In genomic region chr11:729492-730074, GRCh38 we compare ENCODE assay signal across 13 cellular contexts. TPM values are rescaled to one million over a fixed set of nuclear protein-coding genes. Genes with fewer than 3 reads are reported as not detected.
A peak's percentile ranks its signal among the peaks of the same experiment; 100 is the strongest.
DNase-seq lines count a peak whose midpoint lies in the region; ATAC-seq and TF ChIP-seq lines count a peak whose summit lies in the region.
"Had no signal": no experiment of that assay in that cellular context is flagged by ENCODE, and none has a peak within 500 bp of the region (broad histone marks: within the 10 kb centered on the region; RNA-seq: fewer than 3 reads in every experiment).

No MANE protein-coding gene starts in this region.

- H3K4me3 ChIP-seq in Panc1 (ENCODE audit: low read depth in 2 of 2, low read length in 2 of 2), result no peak overlapping the region
- no peak overlapping the region for H3K4me3 ChIP-seq in esophagus squamous epithelium
- H3K4me3 ChIP-seq: left ventricle myocardium inferior, pancreas, SJSA1 had no signal

- ATAC-seq in Panc1 (no peak), sciatic nerve (peak; percentile 49), natural killer cell (no peak)
- ATAC-seq: pancreas had no signal

- H3K27ac Mint-ChIP-seq in natural killer cell, result no peak overlapping the region
- H3K27ac Mint-ChIP-seq: stimulated activated naive CD8-positive, alpha-beta T cell treated with anti-CD3 and anti-CD28 coated beads, Interleukin-15, Interleukin-2, amounts not matched to agents 100 ng/mL and 50 ng/mL, for 24 hours had no signal

- WGBS in esophagus squamous epithelium, 2 donors, result 23 to 27% methylated on average over 3 to 5 of the region's 17 CpGs

- no peak for DNase-seq in Panc1 (ENCODE audit: low read depth, low spot score)
- no peak for DNase-seq in esophagus squamous epithelium (lab: John Stamatoyannopoulos, UW)
- peak; percentile 71 for DNase-seq in sciatic nerve (ENCODE audit: low spot score)
- no peak for DNase-seq in GM13976 (ENCODE audit: low spot score)
- no peak for DNase-seq in natural killer cell
- DNase-seq in NCI-H2029 (lab: John Stamatoyannopoulos, UW), result no peak
- DNase-seq: effector memory CD4-positive, alpha-beta T cell; left ventricle myocardium inferior; NCI-H1092 treated with DMSO at 0.1 percent for 48 hours; NCI-H526 treated with DMSO at 0.1 percent for 48 hours had no signal

- no peaks in the 10 kb centered on the region for H3K9me3 Mint-ChIP-seq in natural killer cell
- H3K9me3 Mint-ChIP-seq: stimulated activated naive CD8-positive, alpha-beta T cell treated with anti-CD3 and anti-CD28 coated beads, Interleukin-15, Interleukin-2, amounts not matched to agents 100 ng/mL and 50 ng/mL, for 24 hours had no signal

- CTCF ChIA-PET in Panc1 (lab: Charles Lee), result interaction anchor here (0.6 kb wide), 1 partner anchor 319 kb away, joined by 6 read pairs; no protein-coding TSS in a partner anchor

- no peak overlapping the region for H3K4me3 Mint-ChIP-seq in natural killer cell
- H3K4me3 Mint-ChIP-seq: stimulated activated naive CD8-positive, alpha-beta T cell treated with anti-CD3 and anti-CD28 coated beads, Interleukin-15, Interleukin-2, amounts not matched to agents 100 ng/mL and 50 ng/mL, for 24 hours had no signal

- H3K4me1 ChIP-seq in Panc1 (ENCODE audit: control insufficient read depth, insufficient read depth, low read length) (peaks cover 36% of the 10 kb centered on the region), esophagus squamous epithelium (peaks cover 33 to 53% (median 45%) of the 10 kb centered on the region in 3 donors)
- H3K4me1 ChIP-seq: SJSA1 had no signal

- H3K27me3 Mint-ChIP-seq in natural killer cell (ENCODE audit: low read depth in 2 of 2), result peaks cover 0 to 3% of the 10 kb centered on the region in 2 donors

- intact Hi-C loops in Panc1 (cut with micrococcal nuclease; ENCODE audit: unreplicated experiment), result loop anchor here (10.0 kb wide), 1 partner anchor 175 kb away; no protein-coding TSS in a partner anchor
- intact Hi-C loops in esophagus squamous epithelium (cut with DNase I), result loop anchor here (10.0 kb wide), 1 partner anchor 65 kb away; no protein-coding TSS in a partner anchor
- intact Hi-C loops in sciatic nerve (cut with DNase I), result no loop called here
- intact Hi-C loops in natural killer cell (cut with micrococcal nuclease), result loop anchor here (10.0 kb wide), 2 partner anchors 75 to 115 kb away; partner anchors contain the start of gene IRF7

- H3K9me3 ChIP-seq in Panc1 (ENCODE audit: control insufficient read depth, insufficient read depth, low read depth, low read length), result no peaks in the 10 kb centered on the region
- no peaks in the 10 kb centered on the region for H3K9me3 ChIP-seq in esophagus squamous epithelium
- H3K9me3 ChIP-seq: left ventricle myocardium inferior, pancreas, SJSA1 had no signal

- no peak for TF ChIP-seq CTCF in Panc1 (IDR thresholded peaks at IDR 0.05)
- TF ChIP-seq CTCF in esophagus squamous epithelium (IDR thresholded peaks at IDR 0.05), result no peak
- TF ChIP-seq CTCF in GM13976 (IDR thresholded peaks at IDR 0.05; ENCODE audit: borderline replicate concordance, control extremely low read depth, extremely low read depth, insufficient read depth, missing control alignments), result no peak
- no peak for TF ChIP-seq CTCF in natural killer cell (IDR thresholded peaks at IDR 0.05)

- TF ChIP-seq POLR2A in esophagus squamous epithelium (IDR thresholded peaks at IDR 0.05), result no peak

- H3K27ac ChIP-seq in Panc1 (ENCODE audit: low read length) (peak overlapping the region; percentile 45), esophagus squamous epithelium (peak overlapping the region in 3 of 4 donors; percentile 3 to 88 (median 62))
- H3K27ac ChIP-seq: left ventricle myocardium inferior, pancreas, SJSA1 had no signal

- in situ Hi-C loops in Panc1 (cut with HindIII; ENCODE audit: low pct_unique_long_range_greater_than_20kb, low sequenced_read_pairs), result no loop called here
- in situ Hi-C loops in GM13976 (cut with MboI; ENCODE audit: low sequenced_read_pairs, unreplicated experiment), result loop anchor here (10.0 kb wide), 1 partner anchor 175 kb away; no protein-coding TSS in a partner anchor

- H3K4me1 Mint-ChIP-seq in natural killer cell, result peaks cover 0 to 5% of the 10 kb centered on the region in 2 donors

- H3K36me3 Mint-ChIP-seq in natural killer cell, result no peaks in the 10 kb centered on the region

- H3K27me3 ChIP-seq in Panc1 (ENCODE audit: control insufficient read depth, insufficient read depth, low read length), result no peaks in the 10 kb centered on the region
- H3K27me3 ChIP-seq in esophagus squamous epithelium, result peaks cover 0 to 44% (median 0%) of the 10 kb centered on the region in 4 donors
- H3K27me3 ChIP-seq: pancreas, SJSA1 had no signal

- POLR2A ChIA-PET in Panc1 (lab: Charles Lee), result no interaction called here

- H3K36me3 ChIP-seq in Panc1 (ENCODE audit: control insufficient read depth, insufficient read depth, low read length) (no peaks in the 10 kb centered on the region; the same call in 1 of the 2 replicates), esophagus squamous epithelium (peaks cover 0 to 14% (median 0%) of the 10 kb centered on the region in 3 donors)
- H3K36me3 ChIP-seq: left ventricle myocardium inferior, pancreas, SJSA1 had no signal

- BruUV-seq in Panc1 (replicated peaks; lab: Mats Ljungman, UMichigan), result no TSS peak

RNA-seq across cellular contexts. Expression of gene TALDO1, which starts 17.7 kb away (rescaled TPM):
- total RNA-seq in Panc1 (2021; ENCODE audit: unreplicated experiment) (257 TPM), esophagus squamous epithelium (100 to 1,000 TPM; 311 to 629 (median 504) TPM), sciatic nerve (187 TPM), natural killer cell (10 to 100 TPM; 46.1 to 94.8 (median 55.4) TPM)
- 397 TPM for polyA plus RNA-seq in Panc1 (2012; ENCODE audit: insufficient read length)

RNA-seq across cellular contexts. Expression of gene EPS8L2, which starts 23.6 kb away (rescaled TPM):
- total RNA-seq in Panc1 (2021; ENCODE audit: unreplicated experiment) (256 TPM), esophagus squamous epithelium (100 to 1,000 TPM; 163 to 367 (median 238) TPM), sciatic nerve (24.9 TPM), natural killer cell (10 to 100 TPM in 1 of 3 donors, 1 to 10 TPM in 2; 6.9 to 10.9 (median 9.3) TPM)
- polyA plus RNA-seq in Panc1 (2012; ENCODE audit: insufficient read length), result 495 TPM
- total RNA-seq: SJSA1 had no signal

RNA-seq across cellular contexts. Expression of gene TMEM80, which starts 34.0 kb away (rescaled TPM):
- total RNA-seq in Panc1 (2021; ENCODE audit: unreplicated experiment), result 45.2 TPM
- polyA plus RNA-seq in Panc1 (2012; ENCODE audit: insufficient read length), result 35.2 TPM
- total RNA-seq in esophagus squamous epithelium, result 10 to 100 TPM; 16.1 to 55.3 (median 18.1) TPM
- 28.4 TPM for total RNA-seq in sciatic nerve
- 10 to 100 TPM; 17.8 to 42.1 (median 33.0) TPM for total RNA-seq in natural killer cell

RNA-seq across cellular contexts. Expression of gene DEAF1, which starts 34.6 kb away (rescaled TPM):
- total RNA-seq in Panc1 (2021; ENCODE audit: unreplicated experiment) (105 TPM), esophagus squamous epithelium (10 to 100 TPM; 18.3 to 45.0 (median 25.4) TPM), sciatic nerve (52.8 TPM), natural killer cell (10 to 100 TPM; 25.9 to 26.9 (median 26.8) TPM)
- polyA plus RNA-seq in Panc1 (2012; ENCODE audit: insufficient read length), result 143 TPM

RNA-seq across cellular contexts. Expression of gene GATD1, which starts 47.7 kb away (rescaled TPM):
- total RNA-seq in Panc1 (2021; ENCODE audit: unreplicated experiment), result 229 TPM
- polyA plus RNA-seq in Panc1 (2012; ENCODE audit: insufficient read length), result 200 TPM
- 10 to 100 TPM; 20.2 to 38.7 (median 21.6) TPM for total RNA-seq in esophagus squamous epithelium
- 74.8 TPM for total RNA-seq in sciatic nerve
- 10 to 100 TPM; 40.4 to 43.1 (median 42.1) TPM for total RNA-seq in natural killer cell
